ENCODE assay signal across 13 cellular contexts in the genomic region with DNA sequence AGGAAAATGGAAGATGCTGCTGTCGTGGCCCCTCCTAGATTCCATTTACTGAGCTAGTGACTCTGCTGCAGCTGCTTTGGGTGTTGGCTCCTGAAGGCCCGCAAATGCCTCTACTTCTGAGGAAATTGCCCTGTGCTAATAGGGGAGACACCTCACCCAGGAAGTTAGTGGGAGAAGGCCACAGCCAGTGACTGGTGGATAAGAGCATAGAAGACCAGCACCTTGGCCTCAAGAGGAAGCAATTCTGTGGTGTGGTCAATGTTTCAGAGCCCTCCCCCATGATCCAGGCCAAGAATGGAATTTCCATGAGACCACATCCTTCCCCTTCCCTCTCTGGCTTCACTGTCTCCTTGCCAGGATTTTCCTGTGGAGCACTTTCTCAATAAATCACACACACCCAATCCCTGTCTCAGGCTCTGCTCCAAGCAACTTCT. TPM values are rescaled to one million over a fixed set of nuclear protein-coding genes. Genes with fewer than 3 reads are reported as not detected.
DNase-seq lines count a peak whose midpoint lies in the region; ATAC-seq and TF ChIP-seq lines count a peak whose summit lies in the region.
"Had no signal": no experiment of that assay in that cellular context is flagged by ENCODE, and none has a peak within 500 bp of the region (broad histone marks: within the 10 kb centered on the region; RNA-seq: fewer than 3 reads in every experiment).

No MANE protein-coding gene starts in this region.

- peak; percentile 68 for DNase-seq in GM23248
- DNase-seq in RPMI7951 (ENCODE audit: low read depth): peak; percentile 98
- peak; percentile 63 for DNase-seq in dermis blood vessel endothelial cell
- DNase-seq in neural progenitor cell (ENCODE audit: low spot score): no peak
- no peak for DNase-seq in NCI-H748 treated with DMSO at 0.1 percent for 48 hours (lab: John Stamatoyannopoulos, UW)
- DNase-seq in stimulated activated CD4-positive, alpha-beta T cell treated with anti-CD3 and anti-CD28 coated beads, Interleukin-2, amount 100 ng/mL, for 48 hours: no peak
- no peak for DNase-seq in ascending aorta (ENCODE audit: low spot score in 2 of 2)
- DNase-seq: activated CD8-positive, alpha-beta memory T cell treated with anti-CD3 and anti-CD28 coated beads, Interleukin-2, amount 50 U/mL, for 48 hours; NCI-H510A treated with DMSO at 0.1 percent for 48 hours had no signal

- no peak overlapping the region for H3K4me3 Mint-ChIP-seq in neural progenitor cell
- H3K4me3 Mint-ChIP-seq: mesothelial cell of epicardium; stimulated activated memory B cell treated with anti-CD40 and anti-IgM and Interleukin-4, amounts not matched to agents 10 μg/mL and 1 μg/mL and 100 μg/mL, for 72 hours; T-helper 2 cell treated with Interferon-gamma antibody and Interleukin-4, amounts not matched to agents 5 μg/mL and 100 μg/mL, for 36 hours had no signal

- H3F3A ChIP-seq in GM23248 (ENCODE audit: insufficient read depth) (peaks cover 43% of the 10 kb centered on the region), neural progenitor cell (ENCODE audit: low read depth) (no peaks in the 10 kb centered on the region)

- H3K9me2 ChIP-seq in GM23248 (ENCODE audit: insufficient read depth): no peaks in the 10 kb centered on the region

- H3K79me2 ChIP-seq in GM23248 (ENCODE audit: insufficient read depth): no peaks in the 10 kb centered on the region
- H3K79me2 ChIP-seq in neural progenitor cell (ENCODE audit: low read depth): no peaks in the 10 kb centered on the region

- H3K4me2 ChIP-seq in GM23248 (ENCODE audit: unreplicated experiment) (no peak overlapping the region), neural progenitor cell (no peak overlapping the region)

- H3K4me1 Mint-ChIP-seq in neural progenitor cell: peaks cover 31% of the 10 kb centered on the region
- H3K4me1 Mint-ChIP-seq: stimulated activated memory B cell treated with anti-CD40 and anti-IgM and Interleukin-4, amounts not matched to agents 10 μg/mL and 1 μg/mL and 100 μg/mL, for 72 hours had no signal

- H3K9ac ChIP-seq in GM23248 (no peak overlapping the region), neural progenitor cell (no peak overlapping the region)

- ATAC-seq in HG03342 (IDR thresholded peaks at IDR 0.05; ENCODE audit: unreplicated experiment): no peak
- ATAC-seq: stimulated activated memory B cell treated with anti-CD40 and anti-IgM and Interleukin-4, amounts not matched to agents 10 μg/mL and 1 μg/mL and 100 μg/mL, for 72 hours had no signal

- H3K27me3 ChIP-seq in GM23248 (replicated peaks; ENCODE audit: insufficient read depth) (no peaks in the 10 kb centered on the region), neural progenitor cell (no peaks in the 10 kb centered on the region), ascending aorta (no peaks in the 10 kb centered on the region)

- H3K27ac ChIP-seq in GM23248: peak overlapping the region; percentile 34
- no peak overlapping the region for H3K27ac ChIP-seq in neural progenitor cell
- no peak overlapping the region for H3K27ac ChIP-seq in ascending aorta

- peak overlapping the region; percentile 32 for H3K27ac Mint-ChIP-seq in neural progenitor cell
- H3K27ac Mint-ChIP-seq: mesothelial cell of epicardium; stimulated activated memory B cell treated with anti-CD40 and anti-IgM and Interleukin-4, amounts not matched to agents 10 μg/mL and 1 μg/mL and 100 μg/mL, for 72 hours; T-helper 2 cell treated with Interferon-gamma antibody and Interleukin-4, amounts not matched to agents 5 μg/mL and 100 μg/mL, for 36 hours had no signal

- in situ Hi-C loops in GM23248 (cut with MboI): no loop called here

- H3K36me3 ChIP-seq in GM23248 (ENCODE audit: low read depth): no peaks in the 10 kb centered on the region
- H3K36me3 ChIP-seq in neural progenitor cell: no peaks in the 10 kb centered on the region
- no peaks in the 10 kb centered on the region for H3K36me3 ChIP-seq in ascending aorta

- 36% methylated on average over 2 of the region's 2 CpGs for WGBS in GM23248 (ENCODE audit: low coverage in 1 of 2, low lambda C conversion rate in 2 of 2, missing lambda C conversion rate in 2 of 2), 2 experiments

- H4K20me1 ChIP-seq in GM23248 (ENCODE audit: insufficient read depth) (no peaks in the 10 kb centered on the region), neural progenitor cell (ENCODE audit: low read depth) (no peaks in the 10 kb centered on the region)

- H3K4me1 ChIP-seq in GM23248 (ENCODE audit: insufficient read depth) (peaks cover 55% of the 10 kb centered on the region), neural progenitor cell (no peaks in the 10 kb centered on the region), ascending aorta (no peaks in the 10 kb centered on the region)

- no peaks in the 10 kb centered on the region for H3K9me3 Mint-ChIP-seq in neural progenitor cell
- H3K9me3 Mint-ChIP-seq: mesothelial cell of epicardium; stimulated activated memory B cell treated with anti-CD40 and anti-IgM and Interleukin-4, amounts not matched to agents 10 μg/mL and 1 μg/mL and 100 μg/mL, for 72 hours; T-helper 2 cell treated with Interferon-gamma antibody and Interleukin-4, amounts not matched to agents 5 μg/mL and 100 μg/mL, for 36 hours had no signal

- H3K4me3 ChIP-seq in GM23248 (0 out of 2 replicates have a peak overlapping the region, but pooled peaks have one; percentile 1), neural progenitor cell (no peak overlapping the region), ascending aorta (no peak overlapping the region)

- no peaks in the 10 kb centered on the region for H3K9me3 ChIP-seq in GM23248 (ENCODE audit: low read depth)
- H3K9me3 ChIP-seq in neural progenitor cell (ENCODE audit: low read depth): no peaks in the 10 kb centered on the region
- H3K9me3 ChIP-seq in ascending aorta: no peaks in the 10 kb centered on the region

- H3K27me3 Mint-ChIP-seq in neural progenitor cell (ENCODE audit: insufficient read depth, low read depth): peaks cover 2% of the 10 kb centered on the region
- H3K27me3 Mint-ChIP-seq: stimulated activated memory B cell treated with anti-CD40 and anti-IgM and Interleukin-4, amounts not matched to agents 10 μg/mL and 1 μg/mL and 100 μg/mL, for 72 hours had no signal

- no peak for TF ChIP-seq CTCF in neural progenitor cell (IDR thresholded peaks at IDR 0.05)
- TF ChIP-seq CTCF in ascending aorta (IDR thresholded peaks at IDR 0.05): no peak

- no peaks in the 10 kb centered on the region for H3K36me3 Mint-ChIP-seq in neural progenitor cell
- H3K36me3 Mint-ChIP-seq: mesothelial cell of epicardium; stimulated activated memory B cell treated with anti-CD40 and anti-IgM and Interleukin-4, amounts not matched to agents 10 μg/mL and 1 μg/mL and 100 μg/mL, for 72 hours had no signal

- intact Hi-C loops in ascending aorta (cut with DNase I): no loop called here

- peak overlapping the region; percentile 63; the same call in 1 of the 2 replicates for H2AFZ ChIP-seq in GM23248
- peak overlapping the region; percentile 50 for H2AFZ ChIP-seq in neural progenitor cell (replicated peaks)

RNA-seq across cellular contexts. Expression of a gene that starts 25.0 kb away (rescaled TPM):
- 15.1 and 18.5 TPM in 2 replicates for total RNA-seq in GM23248 (2014; rRNA removed; shearing (Covaris generic))
- polyA plus RNA-seq in GM23248 (2016; fragmentation: Nextera tagmentation; extraction: Ambion mirVana): 3.8 and 4.0 TPM in 2 replicates
- total RNA-seq in RPMI7951 (2014; rRNA removed; shearing (Covaris generic)): 10.1 and 13.9 TPM in 2 replicates
- total RNA-seq in dermis blood vessel endothelial cell (3.6 and 6.0 TPM in 2 replicates), neural progenitor cell (ENCODE audit: low replicate concordance) (5.1 and 10.9 TPM in 2 replicates), ascending aorta (39.1 TPM)

Comparison
In these comparisons a context has a peak if more than half of its experiments do, and no peak if none do; other contexts are left out.
1. DNase-seq: peak in GM23248 (single experiment), RPMI7951 (single experiment) and dermis blood vessel endothelial cell (single experiment); none in neural progenitor cell (single experiment), NCI-H748 treated with DMSO at 0.1 percent for 48 hours (single experiment), stimulated activated CD4-positive, alpha-beta T cell treated with anti-CD3 and anti-CD28 coated beads, Interleukin-2, amount 100 ng/mL, for 48 hours (0 of 2) and ascending aorta (0 of 2).